5 cellular contexts compared by ENCODE assay signal in the genomic region with DNA sequence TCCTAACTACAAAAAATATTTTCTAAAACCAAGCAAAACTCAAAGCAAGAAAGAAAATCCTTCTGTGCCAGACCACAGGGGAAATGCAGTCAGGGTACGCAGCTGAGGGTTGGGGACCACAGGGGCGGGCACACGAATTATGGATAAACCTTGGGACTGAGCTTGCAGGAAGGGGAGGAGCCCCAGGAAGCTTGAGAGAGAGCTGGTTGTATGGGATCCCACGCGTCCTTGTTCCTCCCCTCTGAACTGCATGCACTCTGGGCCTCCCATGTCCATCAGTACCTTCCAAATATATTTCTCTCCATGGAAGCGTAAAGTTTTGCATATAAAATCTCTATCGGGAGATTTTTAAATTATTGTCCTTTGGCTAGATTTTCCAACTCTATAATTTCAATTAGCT.
"Had no signal": no experiment of that assay in that cellular context is flagged by ENCODE, and none has a peak within 500 bp of the region (broad histone marks: within the 10 kb centered on the region; RNA-seq: fewer than 3 reads in every experiment).

No MANE protein-coding gene starts in this region.

- DNase-seq: H9, HCEC 1CT, IMR-90 had no signal

- H3K4me1 Mint-ChIP-seq: GM23338, H9 had no signal

- H3K4me3 Mint-ChIP-seq: GM23338, H9 had no signal

- ATAC-seq: GM23338, K562 had no signal

- H3K4me3 ChIP-seq: GM23338, K562 had no signal

- H3K27ac Mint-ChIP-seq: GM23338, H9 had no signal
